17 cellular contexts compared by ENCODE assay signal in genomic region chr2:44335806-44336538, GRCh38. TPM values are rescaled to one million over a fixed set of nuclear protein-coding genes. Genes with fewer than 3 reads are reported as not detected.
DNase-seq lines count a peak whose midpoint lies in the region; ATAC-seq and TF ChIP-seq lines count a peak whose summit lies in the region.
"Had no signal": no experiment of that assay in that cellular context is flagged by ENCODE, and none has a peak within 500 bp of the region (broad histone marks: within the 10 kb centered on the region; RNA-seq: fewer than 3 reads in every experiment).

No MANE protein-coding gene starts in this region.

- H3K4me2 ChIP-seq in SK-N-SH = no peak overlapping the region

- TF ChIP-seq EP300 in SK-N-SH (IDR thresholded peaks at IDR 0.05; ENCODE audit: borderline replicate concordance in 1 of 2, low read depth in 1 of 2, low read length in 1 of 2) = no peak

- CTCF ChIA-PET in SK-N-SH (lab: Yijun Ruan, JAX) = interaction anchor here (1.8 kb wide), 1 partner anchor 143 kb away, joined by 7 read pairs; no protein-coding TSS in a partner anchor
- CTCF ChIA-PET in WTC11 (lab: Charles Lee) = no interaction called here

- H3F3A ChIP-seq in SK-N-SH (replicated peaks; ENCODE audit: insufficient read depth) = peaks cover 5% of the 10 kb centered on the region

- no peak overlapping the region for H3K4me3 ChIP-seq in SK-N-SH (ENCODE audit: low read depth in 2 of 2, low read length in 1 of 2)
- no peak overlapping the region for H3K4me3 ChIP-seq in Jurkat, Clone E6-1 (ENCODE audit: low read length)
- H3K4me3 ChIP-seq in choroid plexus epithelial cell (ENCODE audit: low read depth, low read length) = no peak overlapping the region

- H3K4me3 Mint-ChIP-seq in WTC11 = no peak overlapping the region

- no peaks in the 10 kb centered on the region for H3K27me3 ChIP-seq in SK-N-SH (ENCODE audit: insufficient read depth)

- no peak overlapping the region for H2AFZ ChIP-seq in SK-N-SH (ENCODE audit: low read depth)

- POLR2A ChIA-PET in SK-N-SH (lab: Yijun Ruan, JAX) = no interaction called here
- POLR2A ChIA-PET in WTC11 (lab: Charles Lee) = no interaction called here

- H3K27ac Mint-ChIP-seq in WTC11 = no peak overlapping the region

- H3K4me1 ChIP-seq in SK-N-SH (ENCODE audit: control insufficient read depth in 1 of 2, insufficient read depth in 2 of 2, low read depth in 1 of 2, low read length in 1 of 2) = no peaks in the 10 kb centered on the region

- no peaks in the 10 kb centered on the region for H3K27me3 Mint-ChIP-seq in WTC11 (ENCODE audit: low read depth)

- no peak overlapping the region for H3K27ac ChIP-seq in SK-N-SH (ENCODE audit: low read depth in 2 of 2, low read length in 1 of 2)

- no peak for ATAC-seq in SK-N-SH treated with all-trans-retinoic acid at 6 μM for 48 hours
- no peak for ATAC-seq in HG03039 (IDR thresholded peaks at IDR 0.05; ENCODE audit: unreplicated experiment)
- no peak for ATAC-seq in WTC11

- H3K9ac ChIP-seq in SK-N-SH = no peak overlapping the region

- no peaks in the 10 kb centered on the region for H4K20me1 ChIP-seq in SK-N-SH (ENCODE audit: insufficient read depth)

- peaks cover 41% of the 10 kb centered on the region for H3K36me3 Mint-ChIP-seq in WTC11

- H3K4me1 Mint-ChIP-seq in WTC11 = no peaks in the 10 kb centered on the region

- H3K79me2 ChIP-seq in SK-N-SH (ENCODE audit: insufficient read depth) = no peaks in the 10 kb centered on the region

- no peaks in the 10 kb centered on the region for H3K9me2 ChIP-seq in SK-N-SH

- no peak for TF ChIP-seq RAD21 in SK-N-SH (IDR thresholded peaks at IDR 0.05; ENCODE audit: low read length)

- 97% methylated on average over 2 of the region's 2 CpGs for WGBS in SK-N-SH (ENCODE audit: low lambda C conversion rate)

- DNase-seq in SK-N-SH = no peak
- peak; percentile 21 for DNase-seq in Jurkat, Clone E6-1 (ENCODE audit: low read depth, low spot score)
- peak; percentile 36 for DNase-seq in choroid plexus epithelial cell (ENCODE audit: low read depth)
- DNase-seq in kidney tubule cell (ENCODE audit: low spot score) = no peak
- no peak for DNase-seq in WTC11 (ENCODE audit: low spot score)
- no peak for DNase-seq in NCI-H510A (lab: John Stamatoyannopoulos, UW)
- DNase-seq: 8988T; C1 segment of cervical spinal cord; COR-L47; GOT3; Kasumi-1; NCI-H187; NCI-H345; NK-92 treated with Interleukin-12 subunit alpha and Interleukin-12 subunit beta, amount 100 ng/mL, for 24 hours; SIG-M5 had no signal

- H3K36me3 ChIP-seq in SK-N-SH (replicated peaks in 1 of 2; ENCODE audit: control insufficient read depth in 1 of 2, insufficient read depth in 2 of 2, low read length in 1 of 2) = peaks cover 61 to 71% of the 10 kb centered on the region in 2 experiments

- no peak for TF ChIP-seq CTCF in SK-N-SH (IDR thresholded peaks at IDR 0.05)
- TF ChIP-seq CTCF in choroid plexus epithelial cell (conservative IDR thresholded peaks at IDR 0.05; ENCODE audit: low read depth, low read length) = no peak
- TF ChIP-seq CTCF in WTC11 (IDR thresholded peaks at IDR 0.05) = no peak

- H3K9me3 Mint-ChIP-seq in WTC11 = peaks cover 3% of the 10 kb centered on the region; the same call in 1 of the 2 replicates

- no peaks in the 10 kb centered on the region for H3K9me3 ChIP-seq in SK-N-SH

TF ChIP-seq in SK-N-SH treated with all-trans-retinoic acid at 6 μM for 48 hours, 23 proteins besides CTCF, POLR2A, EP300 and RAD21:
- peak; percentile 62 for TF ChIP-seq ZNF8 (CRISPR knock-in tag; IDR thresholded peaks at IDR 0.05)
- TF ChIP-seq, protein P1, sequence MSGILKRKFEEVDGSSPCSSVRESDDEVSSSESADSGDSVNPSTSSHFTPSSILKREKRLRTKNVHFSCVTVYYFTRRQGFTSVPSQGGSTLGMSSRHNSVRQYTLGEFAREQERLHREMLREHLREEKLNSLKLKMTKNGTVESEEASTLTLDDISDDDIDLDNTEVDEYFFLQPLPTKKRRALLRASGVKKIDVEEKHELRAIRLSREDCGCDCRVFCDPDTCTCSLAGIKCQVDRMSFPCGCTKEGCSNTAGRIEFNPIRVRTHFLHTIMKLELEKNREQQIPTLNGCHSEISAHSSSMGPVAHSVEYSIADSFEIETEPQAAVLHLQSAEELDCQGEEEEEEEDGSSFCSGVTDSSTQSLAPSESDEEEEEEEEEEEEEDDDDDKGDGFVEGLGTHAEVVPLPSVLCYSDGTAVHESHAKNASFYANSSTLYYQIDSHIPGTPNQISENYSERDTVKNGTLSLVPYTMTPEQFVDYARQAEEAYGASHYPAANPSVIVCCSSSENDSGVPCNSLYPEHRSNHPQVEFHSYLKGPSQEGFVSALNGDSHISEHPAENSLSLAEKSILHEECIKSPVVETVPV (CRISPR knock-in tag; IDR thresholded peaks at IDR 0.05) = no peak
TF ChIP-seq in SK-N-SH treated with all-trans-retinoic acid at 6 μM for 48 hours: peak in this region for 1.

TF ChIP-seq in SK-N-SH, 30 proteins besides CTCF, POLR2A, EP300 and RAD21 (continues in another document):
- TF ChIP-seq EZH2phosphoT487 (IDR thresholded peaks at IDR 0.05; ENCODE audit: borderline replicate concordance, low read depth) (no peak), POLR2AphosphoS5 (IDR thresholded peaks at IDR 0.05; ENCODE audit: low read depth, low read length) (no peak), GABPA (IDR thresholded peaks at IDR 0.05; ENCODE audit: low read depth) (no peak), RXRA (IDR thresholded peaks at IDR 0.05; ENCODE audit: borderline replicate concordance, low read depth) (no peak), SMC3 (IDR thresholded peaks at IDR 0.05; ENCODE audit: low read depth, low read length) (no peak), RCOR1 (IDR thresholded peaks at IDR 0.05; ENCODE audit: low read length) (no peak), JUND (IDR thresholded peaks at IDR 0.05) (no peak), FOSL2 (IDR thresholded peaks at IDR 0.05; ENCODE audit: borderline replicate concordance, low read depth) (no peak), MXI1 (IDR thresholded peaks at IDR 0.05; ENCODE audit: low read depth, low read length) (no peak), MAX (IDR thresholded peaks at IDR 0.05; ENCODE audit: low read depth) (no peak), ELF1 (IDR thresholded peaks at IDR 0.05) (no peak), TEAD4 (IDR thresholded peaks at IDR 0.05; ENCODE audit: borderline replicate concordance, insufficient read depth) (no peak), NFIC (IDR thresholded peaks at IDR 0.05; ENCODE audit: borderline replicate concordance) (no peak)
- TF ChIP-seq, protein P2, sequence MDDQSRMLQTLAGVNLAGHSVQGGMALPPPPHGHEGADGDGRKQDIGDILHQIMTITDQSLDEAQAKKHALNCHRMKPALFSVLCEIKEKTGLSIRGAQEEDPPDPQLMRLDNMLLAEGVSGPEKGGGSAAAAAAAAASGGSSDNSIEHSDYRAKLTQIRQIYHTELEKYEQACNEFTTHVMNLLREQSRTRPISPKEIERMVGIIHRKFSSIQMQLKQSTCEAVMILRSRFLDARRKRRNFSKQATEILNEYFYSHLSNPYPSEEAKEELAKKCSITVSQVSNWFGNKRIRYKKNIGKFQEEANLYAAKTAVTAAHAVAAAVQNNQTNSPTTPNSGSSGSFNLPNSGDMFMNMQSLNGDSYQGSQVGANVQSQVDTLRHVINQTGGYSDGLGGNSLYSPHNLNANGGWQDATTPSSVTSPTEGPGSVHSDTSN (IDR thresholded peaks at IDR 0.05) = no peak

TF ChIP-seq in WTC11, 78 proteins besides CTCF, POLR2A, EP300 and RAD21 (continues in another document):
- TF ChIP-seq, protein P3, sequence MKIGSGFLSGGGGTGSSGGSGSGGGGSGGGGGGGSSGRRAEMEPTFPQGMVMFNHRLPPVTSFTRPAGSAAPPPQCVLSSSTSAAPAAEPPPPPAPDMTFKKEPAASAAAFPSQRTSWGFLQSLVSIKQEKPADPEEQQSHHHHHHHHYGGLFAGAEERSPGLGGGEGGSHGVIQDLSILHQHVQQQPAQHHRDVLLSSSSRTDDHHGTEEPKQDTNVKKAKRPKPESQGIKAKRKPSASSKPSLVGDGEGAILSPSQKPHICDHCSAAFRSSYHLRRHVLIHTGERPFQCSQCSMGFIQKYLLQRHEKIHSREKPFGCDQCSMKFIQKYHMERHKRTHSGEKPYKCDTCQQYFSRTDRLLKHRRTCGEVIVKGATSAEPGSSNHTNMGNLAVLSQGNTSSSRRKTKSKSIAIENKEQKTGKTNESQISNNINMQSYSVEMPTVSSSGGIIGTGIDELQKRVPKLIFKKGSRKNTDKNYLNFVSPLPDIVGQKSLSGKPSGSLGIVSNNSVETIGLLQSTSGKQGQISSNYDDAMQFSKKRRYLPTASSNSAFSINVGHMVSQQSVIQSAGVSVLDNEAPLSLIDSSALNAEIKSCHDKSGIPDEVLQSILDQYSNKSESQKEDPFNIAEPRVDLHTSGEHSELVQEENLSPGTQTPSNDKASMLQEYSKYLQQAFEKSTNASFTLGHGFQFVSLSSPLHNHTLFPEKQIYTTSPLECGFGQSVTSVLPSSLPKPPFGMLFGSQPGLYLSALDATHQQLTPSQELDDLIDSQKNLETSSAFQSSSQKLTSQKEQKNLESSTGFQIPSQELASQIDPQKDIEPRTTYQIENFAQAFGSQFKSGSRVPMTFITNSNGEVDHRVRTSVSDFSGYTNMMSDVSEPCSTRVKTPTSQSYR (CRISPR knock-in tag; IDR thresholded peaks at IDR 0.05) = no peak
- no peak for TF ChIP-seq ZNF425 (CRISPR knock-in tag; conservative IDR thresholded peaks at IDR 0.05)

RNA-seq across cellular contexts. Expression of gene PREPL, which starts 25.3 kb away (rescaled TPM):
- polyA plus RNA-seq in SK-N-SH (2012; rRNA removed) = 22.6 and 32.8 TPM in 2 replicates
- 35.2 and 40.2 TPM in 2 replicates for polyA plus RNA-seq in SK-N-SH (2012; cell fraction: cytosol; rRNA removed)
- polyA plus RNA-seq in SK-N-SH (2012; cell fraction: nucleus; rRNA removed) = 17.4 and 45.0 TPM in 2 replicates
- polyA plus RNA-seq in Jurkat, Clone E6-1 (2012; ENCODE audit: insufficient read depth, insufficient read length) = 21.5 TPM
- total RNA-seq in WTC11 (2021) = 27.6 to 29.3 TPM (median 29.1 TPM) in 3 replicates

RNA-seq across cellular contexts. Expression of gene CAMKMT, which starts 25.8 kb away (rescaled TPM):
- polyA plus RNA-seq in SK-N-SH (2012; rRNA removed) = 5.9 and 6.2 TPM in 2 replicates
- 7.7 and 9.8 TPM in 2 replicates for polyA plus RNA-seq in SK-N-SH (2012; cell fraction: cytosol; rRNA removed)
- 4.9 TPM in 2 replicates for polyA plus RNA-seq in SK-N-SH (2012; cell fraction: nucleus; rRNA removed)
- 9.1 TPM for polyA plus RNA-seq in Jurkat, Clone E6-1 (2012; ENCODE audit: insufficient read depth, insufficient read length)
- 20.3 to 21.3 TPM (median 20.6 TPM) in 3 replicates for total RNA-seq in WTC11 (2021)

Comparison
In these comparisons a context has a peak if more than half of its experiments do, and no peak if none do; other contexts are left out.
1. DNase-seq: peak in Jurkat, Clone E6-1 (single experiment) and choroid plexus epithelial cell (single experiment); none in SK-N-SH (single experiment), kidney tubule cell (single experiment), WTC11 (single experiment) and NCI-H510A (single experiment).